Comparison of ENCODE assay signal across 8 cellular contexts in the genomic region with DNA sequence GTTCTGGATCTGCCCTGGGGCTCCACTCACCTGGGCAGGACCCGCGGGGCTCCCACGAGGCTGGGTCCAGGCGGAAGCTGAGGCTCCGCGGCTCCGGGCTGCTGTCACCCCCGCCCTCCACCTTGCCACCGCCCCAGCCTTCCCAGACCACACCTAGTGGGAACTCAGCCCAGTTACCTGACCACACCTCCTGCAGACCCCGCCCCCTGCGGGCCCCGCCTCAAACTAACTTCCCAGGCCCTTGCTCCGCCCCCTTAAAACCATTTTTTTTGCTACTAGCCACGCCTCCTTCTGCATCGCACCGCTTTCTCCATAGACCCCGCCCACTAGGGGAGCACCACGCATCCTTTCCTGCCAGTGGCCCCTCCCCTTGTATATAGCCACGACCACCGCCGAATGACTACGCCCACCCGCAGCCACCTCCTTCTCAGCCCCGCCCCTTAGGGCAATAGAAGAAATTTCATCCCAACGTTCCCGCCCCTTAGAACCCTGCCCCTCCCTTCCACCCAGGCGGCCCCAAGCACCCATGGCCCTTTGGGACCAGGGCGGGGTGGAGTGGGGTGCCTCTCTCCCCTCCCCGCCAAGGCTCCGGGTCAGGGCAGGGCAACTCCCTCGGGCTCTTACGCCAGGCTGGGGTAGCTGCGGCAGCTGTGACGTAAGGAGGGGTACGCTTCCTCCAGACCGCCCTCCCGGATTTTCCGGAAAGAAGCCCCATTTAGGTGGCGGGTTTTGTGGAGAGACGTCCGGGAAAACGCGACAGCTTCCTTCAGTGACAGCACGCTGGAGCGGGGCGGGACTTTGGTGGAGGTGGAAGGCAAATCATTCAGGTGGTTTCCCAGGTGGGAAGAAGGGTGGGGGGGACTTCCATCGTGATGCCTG. TPM values are rescaled to one million over a fixed set of nuclear protein-coding genes. Genes with fewer than 3 reads are reported as not detected.
DNase-seq lines count a peak whose midpoint lies in the region; ATAC-seq and TF ChIP-seq lines count a peak whose summit lies in the region.

A gene (minus strand): TSS at position 79 of the 879 bp plus-strand sequence. CDS start 3,687 bp downstream, outside the sequence.

- ATAC-seq in GM21447 (IDR thresholded peaks at IDR 0.05; ENCODE audit: unreplicated experiment), result peak; percentile 65
- ATAC-seq in RWPE2 (ENCODE audit: low read depth), result peak; percentile 76
- ATAC-seq in heart right ventricle, result peak; percentile 40 to 76 (median 70)

- peak in 1 of 2 donors; percentile 47 for TF ChIP-seq POLR2A in sigmoid colon (IDR thresholded peaks at IDR 0.05)

- H3K4me1 Mint-ChIP-seq in Calu3 (ENCODE audit: low read depth, unreplicated experiment), result peaks cover 12% of the 10 kb centered on the region

- peaks cover 3% of the 10 kb centered on the region for H3K9me3 Mint-ChIP-seq in Calu3 (ENCODE audit: low read depth, unreplicated experiment)

- 3% methylated on average over 47 of the region's 47 CpGs for WGBS in HUES64
- 2 to 4% methylated on average over 47 of the region's 47 CpGs for WGBS in heart right ventricle, 2 donors
- WGBS in sigmoid colon, 2 donors, result 1 to 2% methylated on average over 47 of the region's 47 CpGs

- H3K27me3 ChIP-seq in HUES64 (ENCODE audit: insufficient read depth, low read length) (no peaks in the 10 kb centered on the region), RWPE2 (ENCODE audit: insufficient read depth, poor library complexity, severe bottlenecking) (no peaks in the 10 kb centered on the region), heart right ventricle (peaks cover 7 to 69% (median 34%) of the 10 kb centered on the region in 7 donors), sigmoid colon (peaks cover 20 to 55% (median 42%) of the 10 kb centered on the region in 3 donors)

- peaks cover 43% of the 10 kb centered on the region for H3K36me3 Mint-ChIP-seq in Calu3 (ENCODE audit: insufficient read depth, unreplicated experiment)

- H3K4me1 ChIP-seq in HUES64 (ENCODE audit: insufficient read depth, low read length) (peaks cover 7% of the 10 kb centered on the region; the same call in 1 of the 2 replicates), RWPE2 (ENCODE audit: insufficient read depth, poor library complexity, severe bottlenecking) (peaks cover 7% of the 10 kb centered on the region), heart right ventricle (peaks cover 3 to 38% (median 21%) of the 10 kb centered on the region in 9 donors), sigmoid colon (peaks cover 0 to 11% (median 10%) of the 10 kb centered on the region in 4 donors)

- TF ChIP-seq CTCF in Calu3 (IDR thresholded peaks at IDR 0.05; ENCODE audit: unreplicated experiment) (no peak), RWPE2 (IDR thresholded peaks at IDR 0.05; ENCODE audit: poor library complexity, severe bottlenecking) (no peak), heart right ventricle (IDR thresholded peaks at IDR 0.05) (no peak), sigmoid colon (IDR thresholded peaks at IDR 0.05) (no peak)

- intact Hi-C loops in Calu3 (cut with micrococcal nuclease; ENCODE audit: unreplicated experiment), result loop anchor here (1.0 to 2.0 kb wide), 2 partner anchors 33 to 96 kb away; no protein-coding TSS in a partner anchor
- intact Hi-C loops in heart right ventricle (cut with DNase I), result loop anchor here in 2 of 10 donors (10.0 kb wide), 1 partner anchor 133 kb away; no protein-coding TSS in a partner anchor
- intact Hi-C loops in sigmoid colon (cut with DNase I), result no loop called here

- H3K27ac ChIP-seq in HUES64 (ENCODE audit: low read depth, low read length) (peak within 1 kb of the TSS; percentile 81; the same call in 1 of the 2 replicates), RWPE2 (ENCODE audit: poor library complexity, severe bottlenecking) (peak within 1 kb of the TSS; percentile 97), heart right ventricle (peak within 1 kb of the TSS in 6 of 10 donors; percentile 45 to 74 (median 58)), sigmoid colon (peak within 1 kb of the TSS in 2 of 4 donors; percentile 20 to 24)

- CTCF ChIA-PET in Calu3 (lab: Charles Lee), result interaction anchor here (0.7 to 1.7 kb wide), 5 partner anchors 14 to 96 kb away, joined by 3 to 8 read pairs (median 5); no protein-coding TSS in a partner anchor

- H3K27me3 Mint-ChIP-seq in Calu3 (ENCODE audit: unreplicated experiment), result no peaks in the 10 kb centered on the region

- H3K9me3 ChIP-seq in HUES64 (ENCODE audit: insufficient read depth, low read depth, low read length) (no peaks in the 10 kb centered on the region), RWPE2 (ENCODE audit: severe bottlenecking) (no peaks in the 10 kb centered on the region), heart right ventricle (no peaks in the 10 kb centered on the region), sigmoid colon (no peaks in the 10 kb centered on the region)

- H3K4me3 Mint-ChIP-seq in Calu3 (ENCODE audit: low read depth, unreplicated experiment), result peak within 1 kb of the TSS; percentile 78

- H3K36me3 ChIP-seq in HUES64 (ENCODE audit: insufficient read depth, low read length) (no peaks in the 10 kb centered on the region), RWPE2 (ENCODE audit: low read depth) (peaks cover 33% of the 10 kb centered on the region), heart right ventricle (no peaks in the 10 kb centered on the region), sigmoid colon (no peaks in the 10 kb centered on the region)

- no TSS peak for BruUV-seq in Calu3 (replicated peaks; lab: Mats Ljungman, UMichigan)

- no peak for TF ChIP-seq EP300 in sigmoid colon (IDR thresholded peaks at IDR 0.05)

- peak within 1 kb of the TSS; percentile 42 for H3K9ac ChIP-seq in HUES64 (ENCODE audit: low read depth, low read length)

- H3K4me3 ChIP-seq in HUES64 (ENCODE audit: low read length), result peak within 1 kb of the TSS; percentile 78
- peak within 1 kb of the TSS; percentile 61 for H3K4me3 ChIP-seq in RWPE2 (ENCODE audit: severe bottlenecking)
- peak within 1 kb of the TSS in 9 of 10 donors; percentile 21 to 55 (median 40) for H3K4me3 ChIP-seq in heart right ventricle
- peak within 1 kb of the TSS in 3 of 4 donors; percentile 9 to 28 (median 26) for H3K4me3 ChIP-seq in sigmoid colon

- peak within 1 kb of the TSS; percentile 94 for H3K27ac Mint-ChIP-seq in Calu3 (ENCODE audit: unreplicated experiment)

- DNase-seq in Calu3 (peak; percentile 95), RWPE2 (ENCODE audit: low spot score) (peak; percentile 94), heart right ventricle (peak; percentile 41 to 59), sigmoid colon (peak; percentile 70), occipital lobe (lab: John Stamatoyannopoulos, UW) (no peak)
- peak; percentile 97 for DNase-seq in activated effector memory CD4-positive, alpha-beta T cell treated with anti-CD3 and anti-CD28 coated beads, Interleukin-2, amount 50 U/mL, for 16 hours

RNA-seq across cellular contexts. Expression of the gene that starts here (rescaled TPM):
- 62.0 and 64.0 TPM in 2 replicates for total RNA-seq in Calu3 (2022)
- polyA plus RNA-seq in HUES64 (2013, experiment 1 of 2), result 7.2 TPM
- polyA plus RNA-seq in HUES64 (2013, experiment 2 of 2), result 6.7 TPM
- total RNA-seq in heart right ventricle, result under 1 TPM in 5 of 10 donors, not detected in 5; 0.16 to 0.79 (median 0.36) TPM
- under 1 TPM; 0.17 to 0.37 TPM for polyA plus RNA-seq in heart right ventricle
- under 1 TPM in 1 of 4 donors, not detected in 3; 0.66 TPM for total RNA-seq in sigmoid colon
- polyA plus RNA-seq in sigmoid colon, result 10 to 100 TPM; 23.8 to 42.7 (median 30.0) TPM
- not detected for total RNA-seq in occipital lobe

Comparison
In these comparisons a context has a peak if more than half of its experiments do, and no peak if none do; other contexts are left out.
1. RNA of the gene that starts here (total RNA-seq): 62.0 to 64.0 TPM in Calu3; 0.16 to 0.79 TPM in heart right ventricle, 0.66 TPM in sigmoid colon and not detected in occipital lobe (single experiment); every median in the first group is over 10 times any median in the second.
2. RNA of the gene that starts here (polyA plus RNA-seq): 23.8 to 42.7 TPM in sigmoid colon; 0.17 to 0.37 TPM in heart right ventricle; every median in the first group is over 10 times any median in the second.
3. Peak in DNase-seq, ATAC-seq, H3K4me3 ChIP-seq and H3K27ac ChIP-seq in heart right ventricle; RNA of the gene not detected or under 1 TPM.
4. H3K4me3 ChIP-seq: peak in every context shown above with its lines; median percentile 78 in HUES64; 61 in RWPE2; 40 in heart right ventricle; 26 in sigmoid colon.
5. Peak in every context shown above with its lines, with median percentiles within 50 percentile points of each other: ATAC-seq.